Comparison of ENCODE assay signal across 9 cellular contexts in genomic region chr12:52691076-52691764, GRCh38. TPM values are rescaled to one million over a fixed set of nuclear protein-coding genes. Genes with fewer than 3 reads are reported as not detected.
DNase-seq lines count a peak whose midpoint lies in the region; ATAC-seq and TF ChIP-seq lines count a peak whose summit lies in the region.
"Had no signal": no experiment of that assay in that cellular context is flagged by ENCODE, and none has a peak within 500 bp of the region (broad histone marks: within the 10 kb centered on the region; RNA-seq: fewer than 3 reads in every experiment).

No MANE protein-coding gene starts in this region.

- intact Hi-C loops in posterior vena cava (cut with DNase I) = loop anchor here in 1 of 2 donors (5.0 kb wide), 1 partner anchor 919 kb away; no protein-coding TSS in a partner anchor

- TF ChIP-seq POLR2A in erythroblast (IDR thresholded peaks at IDR 0.05; ENCODE audit: low read length) = no peak

- DNase-seq in NCI-H1092 treated with DMSO at 0.1 percent for 48 hours (lab: John Stamatoyannopoulos, UW) (peak; percentile 37), erythroblast (lab: John Stamatoyannopoulos, UW) (peak; percentile 54 to 66), posterior vena cava (ENCODE audit: low spot score) (peak; percentile 80), COLO829 (ENCODE audit: low spot score) (no peak), NCI-H226 (no peak)
- DNase-seq in activated CD4-positive, alpha-beta T cell treated with anti-CD3 and anti-CD28 coated beads, Interleukin-2, amount 50 U/mL, for 48 hours = peak; percentile 50 to 58

- no peak for ATAC-seq in GM19467 (IDR thresholded peaks at IDR 0.05; ENCODE audit: unreplicated experiment)
- ATAC-seq in HG02623 (IDR thresholded peaks at IDR 0.05; ENCODE audit: unreplicated experiment) = no peak

RNA-seq across cellular contexts. Expression of gene KRT1, which starts 11.0 kb away (rescaled TPM):
- total RNA-seq in posterior vena cava = under 1 TPM in 1 of 2 donors, not detected in 1; 0.42 TPM

RNA-seq across cellular contexts. Expression of gene KRT77, which starts 12.1 kb away (rescaled TPM):
- total RNA-seq in posterior vena cava = not detected
- total RNA-seq: frontal cortex had no signal

RNA-seq across cellular contexts. Expression of gene KRT2, which starts 39.2 kb away (rescaled TPM):
- not detected for total RNA-seq in posterior vena cava
- total RNA-seq: frontal cortex had no signal

Comparison
In these comparisons a context has a peak if more than half of its experiments do, and no peak if none do; other contexts are left out.
1. DNase-seq: peak in NCI-H1092 treated with DMSO at 0.1 percent for 48 hours (single experiment), activated CD4-positive, alpha-beta T cell treated with anti-CD3 and anti-CD28 coated beads, Interleukin-2, amount 50 U/mL, for 48 hours (2 of 2), erythroblast (2 of 2) and posterior vena cava (single experiment); none in COLO829 (single experiment) and NCI-H226 (single experiment).